2 cellular contexts compared by ENCODE assay signal in the genomic region with DNA sequence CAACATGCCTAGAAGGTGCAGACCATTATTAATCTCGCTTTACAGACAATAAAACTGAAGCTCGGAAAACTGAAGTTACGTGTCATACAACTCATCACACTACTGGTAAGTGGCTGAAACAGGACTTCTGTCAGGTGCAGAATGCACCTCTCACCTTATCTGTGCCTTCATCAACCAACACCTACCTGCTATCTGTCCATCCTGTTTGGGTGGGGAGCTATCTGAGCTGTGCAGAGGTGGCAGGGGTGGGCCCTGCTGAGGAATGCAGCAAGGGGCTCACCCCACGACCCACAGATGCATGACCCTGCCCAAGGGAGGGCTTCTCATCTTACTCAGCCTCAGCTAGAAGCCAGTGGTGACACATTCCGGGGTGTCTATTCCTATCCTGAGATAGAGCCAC.
TF ChIP-seq lines count a peak whose summit lies in the region.

No MANE protein-coding gene starts in this region.

TF ChIP-seq in SK-N-SH, 30 proteins besides CTCF, POLR2A, EP300 and RAD21 (continued from another document):
- TF ChIP-seq, protein P1, sequence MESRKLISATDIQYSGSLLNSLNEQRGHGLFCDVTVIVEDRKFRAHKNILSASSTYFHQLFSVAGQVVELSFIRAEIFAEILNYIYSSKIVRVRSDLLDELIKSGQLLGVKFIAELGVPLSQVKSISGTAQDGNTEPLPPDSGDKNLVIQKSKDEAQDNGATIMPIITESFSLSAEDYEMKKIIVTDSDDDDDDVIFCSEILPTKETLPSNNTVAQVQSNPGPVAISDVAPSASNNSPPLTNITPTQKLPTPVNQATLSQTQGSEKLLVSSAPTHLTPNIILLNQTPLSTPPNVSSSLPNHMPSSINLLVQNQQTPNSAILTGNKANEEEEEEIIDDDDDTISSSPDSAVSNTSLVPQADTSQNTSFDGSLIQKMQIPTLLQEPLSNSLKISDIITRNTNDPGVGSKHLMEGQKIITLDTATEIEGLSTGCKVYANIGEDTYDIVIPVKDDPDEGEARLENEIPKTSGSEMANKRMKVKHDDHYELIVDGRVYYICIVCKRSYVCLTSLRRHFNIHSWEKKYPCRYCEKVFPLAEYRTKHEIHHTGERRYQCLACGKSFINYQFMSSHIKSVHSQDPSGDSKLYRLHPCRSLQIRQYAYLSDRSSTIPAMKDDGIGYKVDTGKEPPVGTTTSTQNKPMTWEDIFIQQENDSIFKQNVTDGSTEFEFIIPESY (IDR thresholded peaks at IDR 0.05; ENCODE audit: borderline replicate concordance, low read depth) = no peak
- TF ChIP-seq NRF1 (IDR thresholded peaks at IDR 0.05; ENCODE audit: low read depth, low read length) (no peak), TCF12 (IDR thresholded peaks at IDR 0.05) (no peak), CHD2 (IDR thresholded peaks at IDR 0.05; ENCODE audit: low read length, partially characterized antibody) (no peak), POLR2AphosphoS5 (IDR thresholded peaks at IDR 0.05; ENCODE audit: low read depth, low read length) (no peak), RXRA (IDR thresholded peaks at IDR 0.05; ENCODE audit: borderline replicate concordance, low read depth) (no peak), TEAD4 (IDR thresholded peaks at IDR 0.05; ENCODE audit: borderline replicate concordance, insufficient read depth) (no peak), MEF2A (IDR thresholded peaks at IDR 0.05; ENCODE audit: borderline replicate concordance, low read depth) (no peak)
- TF ChIP-seq, protein P2, sequence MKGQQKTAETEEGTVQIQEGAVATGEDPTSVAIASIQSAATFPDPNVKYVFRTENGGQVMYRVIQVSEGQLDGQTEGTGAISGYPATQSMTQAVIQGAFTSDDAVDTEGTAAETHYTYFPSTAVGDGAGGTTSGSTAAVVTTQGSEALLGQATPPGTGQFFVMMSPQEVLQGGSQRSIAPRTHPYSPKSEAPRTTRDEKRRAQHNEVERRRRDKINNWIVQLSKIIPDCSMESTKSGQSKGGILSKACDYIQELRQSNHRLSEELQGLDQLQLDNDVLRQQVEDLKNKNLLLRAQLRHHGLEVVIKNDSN (IDR thresholded peaks at IDR 0.05; ENCODE audit: borderline replicate concordance, low read depth) = no peak

TF ChIP-seq in SK-N-SH treated with all-trans-retinoic acid at 6 μM for 48 hours, 23 proteins besides CTCF, POLR2A, EP300 and RAD21 (continued from another document):
- TF ChIP-seq ESRRG (CRISPR knock-in tag; IDR thresholded peaks at IDR 0.05) (no peak), ISL1 (CRISPR knock-in tag; IDR thresholded peaks at IDR 0.05) (no peak), ZFP30 (CRISPR knock-in tag; IDR thresholded peaks at IDR 0.05) (no peak)
- TF ChIP-seq, protein P3, sequence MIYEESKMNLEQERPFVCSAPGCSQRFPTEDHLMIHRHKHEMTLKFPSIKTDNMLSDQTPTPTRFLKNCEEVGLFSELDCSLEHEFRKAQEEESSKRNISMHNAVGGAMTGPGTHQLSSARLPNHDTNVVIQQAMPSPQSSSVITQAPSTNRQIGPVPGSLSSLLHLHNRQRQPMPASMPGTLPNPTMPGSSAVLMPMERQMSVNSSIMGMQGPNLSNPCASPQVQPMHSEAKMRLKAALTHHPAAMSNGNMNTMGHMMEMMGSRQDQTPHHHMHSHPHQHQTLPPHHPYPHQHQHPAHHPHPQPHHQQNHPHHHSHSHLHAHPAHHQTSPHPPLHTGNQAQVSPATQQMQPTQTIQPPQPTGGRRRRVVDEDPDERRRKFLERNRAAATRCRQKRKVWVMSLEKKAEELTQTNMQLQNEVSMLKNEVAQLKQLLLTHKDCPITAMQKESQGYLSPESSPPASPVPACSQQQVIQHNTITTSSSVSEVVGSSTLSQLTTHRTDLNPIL (CRISPR knock-in tag; IDR thresholded peaks at IDR 0.05; ENCODE audit: low read depth) = no peak
